ENCODE assay signal across 9 cellular contexts in genomic region chrX:153669174-153669890, GRCh38. TPM values are rescaled to one million over a fixed set of nuclear protein-coding genes. Genes with fewer than 3 reads are reported as not detected.
DNase-seq lines count a peak whose midpoint lies in the region; ATAC-seq and TF ChIP-seq lines count a peak whose summit lies in the region.
"Had no signal": no experiment of that assay in that cellular context is flagged by ENCODE, and none has a peak within 500 bp of the region (broad histone marks: within the 10 kb centered on the region; RNA-seq: fewer than 3 reads in every experiment).

No MANE protein-coding gene starts in this region.

- no peak overlapping the region for H2AFZ ChIP-seq in OCI-LY1 (ENCODE audit: low read length)

- no peaks in the 10 kb centered on the region for H3K9me3 Mint-ChIP-seq in type B pancreatic cell

- peak in 1 of 4 donors; percentile 38 for ATAC-seq in right lobe of liver
- no peak for ATAC-seq in HG03108 (IDR thresholded peaks at IDR 0.05; ENCODE audit: unreplicated experiment)

- in situ Hi-C loops in G401 (cut with HindIII; ENCODE audit: low sequenced_read_pairs): no loop called here

- no peak overlapping the region for H3K4me2 ChIP-seq in OCI-LY1 (ENCODE audit: low read length)

- intact Hi-C loops in right lobe of liver (cut with DNase I): loop anchor here in 1 of 2 donors (5.0 kb wide), 1 partner anchor 112 kb away; no protein-coding TSS in a partner anchor

- peak; percentile 71 for DNase-seq in GM10266 (ENCODE audit: extremely low spot score)
- DNase-seq in astrocyte of the hippocampus (ENCODE audit: low read depth, low spot score): peak; percentile 33
- DNase-seq in right lobe of liver: peak in 1 of 3 donors; percentile 57
- no peak for DNase-seq in type B pancreatic cell (ENCODE audit: extremely low spot score, unreplicated experiment)
- DNase-seq in G401 (ENCODE audit: low spot score): no peak
- DNase-seq in SW480 (ENCODE audit: low spot score): no peak

- no peaks in the 10 kb centered on the region for H3K36me3 Mint-ChIP-seq in type B pancreatic cell

- H3F3A ChIP-seq in OCI-LY1 (ENCODE audit: insufficient read depth, low read length): no peaks in the 10 kb centered on the region

- no peak overlapping the region for H3K9ac ChIP-seq in OCI-LY1 (ENCODE audit: low read length)

- 80% methylated on average over 4 of the region's 17 CpGs for WGBS in right lobe of liver (ENCODE audit: insufficient coverage, low coverage, low lambda C conversion rate, missing lambda C conversion rate)

- no peaks in the 10 kb centered on the region for H3K27me3 ChIP-seq in OCI-LY1 (ENCODE audit: insufficient read depth, low read length)
- no peaks in the 10 kb centered on the region for H3K27me3 ChIP-seq in right lobe of liver

- H3K27ac Mint-ChIP-seq in type B pancreatic cell: no peak overlapping the region

- no peaks in the 10 kb centered on the region for H3K36me3 ChIP-seq in OCI-LY1 (ENCODE audit: insufficient read depth, low read length)
- no peaks in the 10 kb centered on the region for H3K36me3 ChIP-seq in right lobe of liver

- no peak for TF ChIP-seq POLR2A in right lobe of liver (IDR thresholded peaks at IDR 0.05)

- TF ChIP-seq CTCF in GM10266 (IDR thresholded peaks at IDR 0.05; ENCODE audit: control insufficient read depth, insufficient read depth, low read depth, missing control alignments): peak; percentile 73
- TF ChIP-seq CTCF in OCI-LY1 (IDR thresholded peaks at IDR 0.05; ENCODE audit: low read length): peak; percentile 75; the same call in 1 of the 2 replicates
- TF ChIP-seq CTCF in right lobe of liver (IDR thresholded peaks at IDR 0.05): peak; percentile 53 to 77 (median 67)
- TF ChIP-seq CTCF in type B pancreatic cell (conservative IDR thresholded peaks at IDR 0.05): peak; percentile 84

- no peaks in the 10 kb centered on the region for H4K20me1 ChIP-seq in OCI-LY1 (ENCODE audit: insufficient read depth, low read length)

- peaks cover 6% of the 10 kb centered on the region for H3K4me1 Mint-ChIP-seq in type B pancreatic cell (ENCODE audit: unreplicated experiment)

- H3K9me2 ChIP-seq in OCI-LY1 (ENCODE audit: low read depth, low read length): no peaks in the 10 kb centered on the region

- no peaks in the 10 kb centered on the region for H3K9me3 ChIP-seq in OCI-LY1 (ENCODE audit: low read length)
- no peaks in the 10 kb centered on the region for H3K9me3 ChIP-seq in right lobe of liver

- H3K4me1 ChIP-seq in OCI-LY1 (ENCODE audit: insufficient read depth, low read length, severe bottlenecking) (peaks cover 4% of the 10 kb centered on the region), right lobe of liver (no peaks in the 10 kb centered on the region)

- no peaks in the 10 kb centered on the region for H3K79me2 ChIP-seq in OCI-LY1 (ENCODE audit: insufficient read depth, low read length)

- no peak overlapping the region for H3K27ac ChIP-seq in OCI-LY1 (ENCODE audit: low read depth, low read length, poor library complexity, severe bottlenecking)
- H3K27ac ChIP-seq in right lobe of liver: no peak overlapping the region

- H3K4me3 Mint-ChIP-seq in type B pancreatic cell: no peak overlapping the region

- no peak overlapping the region for H3K4me3 ChIP-seq in OCI-LY1 (ENCODE audit: low read depth, low read length, poor library complexity, severe bottlenecking)
- no peak overlapping the region for H3K4me3 ChIP-seq in right lobe of liver

- H3K27me3 Mint-ChIP-seq in type B pancreatic cell: peaks cover 48% of the 10 kb centered on the region

RNA-seq across cellular contexts. Expression of gene PNCK, which starts 4.3 kb away (rescaled TPM):
- under 1 TPM in 1 of 6 experiments, not detected in 5; 0.86 TPM for total RNA-seq in right lobe of liver
- 2.2 and 3.7 TPM in 2 replicates for total RNA-seq in type B pancreatic cell (ENCODE audit: low replicate concordance)
- total RNA-seq in G401 (2014; rRNA removed; shearing (Covaris generic)): 0.74 TPM in 1 of 2 replicates, not detected in the other
- total RNA-seq: RPMI7951 had no signal

RNA-seq across cellular contexts. Expression of gene SLC6A8, which starts 18.4 kb away (rescaled TPM):
- total RNA-seq in right lobe of liver (1 to 10 TPM; 1.6 to 9.2 (median 2.9) TPM), type B pancreatic cell (ENCODE audit: low replicate concordance) (19.9 and 56.8 TPM in 2 replicates)
- total RNA-seq in G401 (2014; rRNA removed; shearing (Covaris generic)): 13.1 and 14.5 TPM in 2 replicates

RNA-seq across cellular contexts. Expression of gene DUSP9, which starts 22.3 kb away (rescaled TPM):
- total RNA-seq in right lobe of liver: 1 to 10 TPM in 2 of 6 experiments, under 1 TPM in 4; 0.33 to 3.9 (median 0.69) TPM
- total RNA-seq in type B pancreatic cell (ENCODE audit: low replicate concordance): 5.8 and 9.5 TPM in 2 replicates
- 0.20 and 2.5 TPM in 2 replicates for total RNA-seq in G401 (2014; rRNA removed; shearing (Covaris generic))
- total RNA-seq: RPMI7951 had no signal

RNA-seq across cellular contexts. Expression of gene BCAP31, which starts 54.9 kb away (rescaled TPM):
- total RNA-seq in right lobe of liver: 100 to 1,000 TPM; 100 to 126 (median 107) TPM
- 160 and 223 TPM in 2 replicates for total RNA-seq in type B pancreatic cell (ENCODE audit: low replicate concordance)
- total RNA-seq in G401 (2014; rRNA removed; shearing (Covaris generic)): 132 and 202 TPM in 2 replicates

RNA-seq across cellular contexts. Expression of gene ABCD1, which starts 55.3 kb away (rescaled TPM):
- total RNA-seq in right lobe of liver (10 to 100 TPM in 4 of 6 experiments, 1 to 10 TPM in 2; 8.0 to 20.8 (median 10.9) TPM), type B pancreatic cell (ENCODE audit: low replicate concordance) (6.2 and 8.0 TPM in 2 replicates)
- 5.3 and 6.8 TPM in 2 replicates for total RNA-seq in G401 (2014; rRNA removed; shearing (Covaris generic))

Comparison
In these comparisons a context has a peak if more than half of its experiments do, and no peak if none do; other contexts are left out.
1. DNase-seq: peak in GM10266 (single experiment) and astrocyte of the hippocampus (single experiment); none in type B pancreatic cell (single experiment), G401 (single experiment) and SW480 (single experiment).
2. Peak in every context shown above with its lines, with median percentiles within 50 percentile points of each other: CTCF ChIP-seq.